Comparison of ENCODE assay signal across 1 cellular context in genomic region chr17:49191917-49192741, GRCh38.
TF ChIP-seq lines count a peak whose summit lies in the region.

No MANE protein-coding gene starts in this region.

TF ChIP-seq in HEK293, 187 proteins besides CTCF, POLR2A, EP300 and RAD21 (continued from another document and continues in another):
- TF ChIP-seq, protein P1, sequence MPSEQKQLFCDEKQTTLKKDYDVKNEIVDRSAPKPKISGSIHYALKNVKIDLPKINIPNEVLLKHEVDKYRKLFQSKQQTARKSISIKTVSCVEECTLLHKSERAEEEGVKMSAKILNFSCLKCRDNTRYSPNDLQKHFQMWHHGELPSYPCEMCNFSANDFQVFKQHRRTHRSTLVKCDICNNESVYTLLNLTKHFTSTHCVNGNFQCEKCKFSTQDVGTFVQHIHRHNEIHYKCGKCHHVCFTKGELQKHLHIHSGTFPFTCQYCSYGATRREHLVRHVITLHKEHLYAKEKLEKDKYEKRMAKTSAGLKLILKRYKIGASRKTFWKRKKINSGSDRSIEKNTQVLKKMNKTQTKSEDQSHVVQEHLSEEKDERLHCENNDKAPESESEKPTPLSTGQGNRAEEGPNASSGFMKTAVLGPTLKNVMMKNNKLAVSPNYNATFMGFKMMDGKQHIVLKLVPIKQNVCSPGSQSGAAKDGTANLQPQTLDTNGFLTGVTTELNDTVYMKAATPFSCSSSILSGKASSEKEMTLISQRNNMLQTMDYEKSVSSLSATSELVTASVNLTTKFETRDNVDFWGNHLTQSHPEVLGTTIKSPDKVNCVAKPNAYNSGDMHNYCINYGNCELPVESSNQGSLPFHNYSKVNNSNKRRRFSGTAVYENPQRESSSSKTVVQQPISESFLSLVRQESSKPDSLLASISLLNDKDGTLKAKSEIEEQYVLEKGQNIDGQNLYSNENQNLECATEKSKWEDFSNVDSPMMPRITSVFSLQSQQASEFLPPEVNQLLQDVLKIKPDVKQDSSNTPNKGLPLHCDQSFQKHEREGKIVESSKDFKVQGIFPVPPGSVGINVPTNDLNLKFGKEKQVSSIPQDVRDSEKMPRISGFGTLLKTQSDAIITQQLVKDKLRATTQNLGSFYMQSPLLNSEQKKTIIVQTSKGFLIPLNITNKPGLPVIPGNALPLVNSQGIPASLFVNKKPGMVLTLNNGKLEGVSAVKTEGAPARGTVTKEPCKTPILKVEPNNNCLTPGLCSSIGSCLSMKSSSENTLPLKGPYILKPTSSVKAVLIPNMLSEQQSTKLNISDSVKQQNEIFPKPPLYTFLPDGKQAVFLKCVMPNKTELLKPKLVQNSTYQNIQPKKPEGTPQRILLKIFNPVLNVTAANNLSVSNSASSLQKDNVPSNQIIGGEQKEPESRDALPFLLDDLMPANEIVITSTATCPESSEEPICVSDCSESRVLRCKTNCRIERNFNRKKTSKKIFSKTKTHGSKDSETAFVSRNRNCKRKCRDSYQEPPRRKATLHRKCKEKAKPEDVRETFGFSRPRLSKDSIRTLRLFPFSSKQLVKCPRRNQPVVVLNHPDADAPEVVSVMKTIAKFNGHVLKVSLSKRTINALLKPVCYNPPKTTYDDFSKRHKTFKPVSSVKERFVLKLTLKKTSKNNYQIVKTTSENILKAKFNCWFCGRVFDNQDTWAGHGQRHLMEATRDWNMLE (tag by site-specific recombination; conservative IDR thresholded peaks at IDR 0.05; ENCODE audit: low read depth), result no peak; the same call in 1 of the 2 replicates
- TF ChIP-seq, protein P2, sequence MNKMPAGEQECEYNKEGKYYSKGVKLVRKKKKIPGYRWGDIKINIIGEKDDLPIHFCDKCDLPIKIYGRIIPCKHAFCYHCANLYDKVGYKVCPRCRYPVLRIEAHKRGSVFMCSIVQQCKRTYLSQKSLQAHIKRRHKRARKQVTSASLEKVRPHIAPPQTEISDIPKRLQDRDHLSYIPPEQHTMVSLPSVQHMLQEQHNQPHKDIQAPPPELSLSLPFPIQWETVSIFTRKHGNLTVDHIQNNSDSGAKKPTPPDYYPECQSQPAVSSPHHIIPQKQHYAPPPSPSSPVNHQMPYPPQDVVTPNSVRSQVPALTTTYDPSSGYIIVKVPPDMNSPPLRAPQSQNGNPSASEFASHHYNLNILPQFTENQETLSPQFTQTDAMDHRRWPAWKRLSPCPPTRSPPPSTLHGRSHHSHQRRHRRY (tag by site-specific recombination; IDR thresholded peaks at IDR 0.05), result no peak
- TF ChIP-seq ZNF621 (tag by site-specific recombination; IDR thresholded peaks at IDR 0.05) (no peak), ZNF501 (tag by site-specific recombination; IDR thresholded peaks at IDR 0.05) (peak; percentile 88), ZIC2 (tag by site-specific recombination; IDR thresholded peaks at IDR 0.05) (peak; percentile 92), ZBTB49 (tag by site-specific recombination; IDR thresholded peaks at IDR 0.05; ENCODE audit: low read depth) (no peak), HOXA7 (CRISPR knock-in tag; IDR thresholded peaks at IDR 0.05; ENCODE audit: borderline replicate concordance) (no peak), ZNF654 (tag by site-specific recombination; IDR thresholded peaks at IDR 0.05; ENCODE audit: low read depth) (no peak), ZNF837 (tag by site-specific recombination; IDR thresholded peaks at IDR 0.05) (no peak), ZNF792 (tag by site-specific recombination; IDR thresholded peaks at IDR 0.05) (0 out of 2 replicates have a peak, but pooled peaks have one; percentile 41), KLF10 (tag by site-specific recombination; IDR thresholded peaks at IDR 0.05) (peak; percentile 71; the same call in 1 of the 2 replicates), GLI2 (tag by site-specific recombination; IDR thresholded peaks at IDR 0.05; ENCODE audit: borderline replicate concordance, low read depth) (no peak), ZNF248 (tag by site-specific recombination; IDR thresholded peaks at IDR 0.05) (no peak), IKZF3 (tag by site-specific recombination; IDR thresholded peaks at IDR 0.05) (peak; percentile 68), PRDM1 (tag by site-specific recombination; IDR thresholded peaks at IDR 0.05) (no peak), HOXC10 (CRISPR knock-in tag; IDR thresholded peaks at IDR 0.05) (no peak), ZBTB20 (tag by site-specific recombination; IDR thresholded peaks at IDR 0.05) (peak; percentile 94), MZF1 (tag by site-specific recombination; IDR thresholded peaks at IDR 0.05; ENCODE audit: borderline replicate concordance) (peak; percentile 87), ZNF37A (tag by site-specific recombination; IDR thresholded peaks at IDR 0.05) (no peak), ZNF513 (tag by site-specific recombination; IDR thresholded peaks at IDR 0.05) (no peak; the same call in 1 of the 2 replicates), ZNF175 (tag by site-specific recombination; IDR thresholded peaks at IDR 0.05) (no peak), SCRT1 (tag by site-specific recombination; IDR thresholded peaks at IDR 0.05; ENCODE audit: borderline replicate concordance) (no peak), ZNF121 (tag by site-specific recombination; IDR thresholded peaks at IDR 0.05) (peak; percentile 76; the same call in 1 of the 2 replicates), ZNF140 (tag by site-specific recombination; IDR thresholded peaks at IDR 0.05) (no peak), ZNF707 (tag by site-specific recombination; IDR thresholded peaks at IDR 0.05) (no peak), ZNF112 (tag by site-specific recombination; IDR thresholded peaks at IDR 0.05) (no peak), ZBTB17 (tag by site-specific recombination; IDR thresholded peaks at IDR 0.05) (peak; percentile 56), ZNF560 (tag by site-specific recombination; IDR thresholded peaks at IDR 0.05; ENCODE audit: borderline replicate concordance) (no peak), ZSCAN16 (tag by site-specific recombination; IDR thresholded peaks at IDR 0.05) (0 out of 2 replicates have a peak, but pooled peaks have one; percentile 17), ZNF747 (tag by site-specific recombination; IDR thresholded peaks at IDR 0.05) (no peak), ZNF624 (tag by site-specific recombination; IDR thresholded peaks at IDR 0.05) (peak; percentile 19; the same call in 1 of the 2 replicates), BCL6B (tag by site-specific recombination; IDR thresholded peaks at IDR 0.05) (no peak; the same call in 1 of the 2 replicates), KLF7 (tag by site-specific recombination; IDR thresholded peaks at IDR 0.05; ENCODE audit: borderline replicate concordance) (peak; percentile 77; the same call in 1 of the 2 replicates), ZNF433 (tag by site-specific recombination; IDR thresholded peaks at IDR 0.05; ENCODE audit: low read depth) (no peak), ZNF664 (tag by site-specific recombination; IDR thresholded peaks at IDR 0.05) (peak; percentile 18; the same call in 1 of the 2 replicates), PATZ1 (tag by site-specific recombination; IDR thresholded peaks at IDR 0.05) (peak; percentile 97), ZNF530 (tag by site-specific recombination; IDR thresholded peaks at IDR 0.05; ENCODE audit: low read depth) (no peak), ZNF133 (tag by site-specific recombination; IDR thresholded peaks at IDR 0.05) (no peak), ZNF19 (tag by site-specific recombination; IDR thresholded peaks at IDR 0.05; ENCODE audit: low read depth) (no peak), GFI1B (tag by site-specific recombination; IDR thresholded peaks at IDR 0.05) (peak; percentile 65; the same call in 1 of the 2 replicates), EGR2 (tag by site-specific recombination; IDR thresholded peaks at IDR 0.05; ENCODE audit: low read depth) (peak; percentile 42; the same call in 1 of the 2 replicates), ZBTB48 (tag by site-specific recombination; IDR thresholded peaks at IDR 0.05) (peak; percentile 94), ZNF473 (tag by site-specific recombination; IDR thresholded peaks at IDR 0.05) (no peak), MYNN (tag by site-specific recombination; IDR thresholded peaks at IDR 0.05; ENCODE audit: borderline replicate concordance) (no peak), ZNF302 (tag by site-specific recombination; IDR thresholded peaks at IDR 0.05; ENCODE audit: low read depth) (no peak)
- TF ChIP-seq, protein P3, sequence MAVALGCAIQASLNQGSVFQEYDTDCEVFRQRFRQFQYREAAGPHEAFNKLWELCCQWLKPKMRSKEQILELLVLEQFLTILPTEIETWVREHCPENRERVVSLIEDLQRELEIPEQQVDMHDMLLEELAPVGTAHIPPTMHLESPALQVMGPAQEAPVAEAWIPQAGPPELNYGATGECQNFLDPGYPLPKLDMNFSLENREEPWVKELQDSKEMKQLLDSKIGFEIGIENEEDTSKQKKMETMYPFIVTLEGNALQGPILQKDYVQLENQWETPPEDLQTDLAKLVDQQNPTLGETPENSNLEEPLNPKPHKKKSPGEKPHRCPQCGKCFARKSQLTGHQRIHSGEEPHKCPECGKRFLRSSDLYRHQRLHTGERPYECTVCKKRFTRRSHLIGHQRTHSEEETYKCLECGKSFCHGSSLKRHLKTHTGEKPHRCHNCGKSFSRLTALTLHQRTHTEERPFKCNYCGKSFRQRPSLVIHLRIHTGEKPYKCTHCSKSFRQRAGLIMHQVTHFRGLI (tag by site-specific recombination; IDR thresholded peaks at IDR 0.05), result no peak; the same call in 1 of the 2 replicates
- TF ChIP-seq, protein P4, sequence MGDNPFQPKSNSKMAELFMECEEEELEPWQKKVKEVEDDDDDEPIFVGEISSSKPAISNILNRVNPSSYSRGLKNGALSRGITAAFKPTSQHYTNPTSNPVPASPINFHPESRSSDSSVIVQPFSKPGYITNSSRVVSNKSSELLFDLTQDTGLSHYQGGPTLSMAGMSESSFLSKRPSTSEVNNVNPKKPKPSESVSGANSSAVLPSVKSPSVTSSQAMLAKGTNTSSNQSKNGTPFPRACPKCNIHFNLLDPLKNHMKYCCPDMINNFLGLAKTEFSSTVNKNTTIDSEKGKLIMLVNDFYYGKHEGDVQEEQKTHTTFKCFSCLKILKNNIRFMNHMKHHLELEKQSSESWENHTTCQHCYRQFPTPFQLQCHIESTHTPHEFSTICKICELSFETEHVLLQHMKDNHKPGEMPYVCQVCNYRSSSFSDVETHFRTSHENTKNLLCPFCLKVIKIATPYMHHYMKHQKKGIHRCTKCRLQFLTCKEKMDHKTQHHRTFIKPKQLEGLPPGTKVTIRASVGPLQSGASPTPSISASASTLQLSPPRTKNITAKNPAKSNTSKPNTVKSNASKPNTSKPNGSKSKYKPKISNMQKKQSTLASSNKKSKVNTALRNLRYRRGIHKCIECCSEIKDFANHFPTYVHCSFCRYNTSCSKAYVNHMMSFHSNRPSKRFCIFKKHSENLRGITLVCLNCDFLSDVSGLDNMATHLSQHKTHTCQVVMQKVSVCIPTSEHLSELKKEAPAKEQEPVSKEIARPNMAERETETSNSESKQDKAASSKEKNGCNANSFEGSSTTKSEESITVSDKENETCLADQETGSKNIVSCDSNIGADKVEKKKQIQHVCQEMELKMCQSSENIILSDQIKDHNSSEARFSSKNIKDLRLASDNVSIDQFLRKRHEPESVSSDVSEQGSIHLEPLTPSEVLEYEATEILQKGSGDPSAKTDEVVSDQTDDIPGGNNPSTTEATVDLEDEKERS (tag by site-specific recombination; IDR thresholded peaks at IDR 0.05), result peak; percentile 57; the same call in 1 of the 2 replicates
